ENCODE assay signal across 30 cellular contexts in genomic region chr18:79620586-79621165, GRCh38.
"Had no signal": no experiment of that assay in that cellular context is flagged by ENCODE, and none has a peak within 500 bp of the region (broad histone marks: within the 10 kb centered on the region; RNA-seq: fewer than 3 reads in every experiment).

No MANE protein-coding gene starts in this region.

- H3K36me3 Mint-ChIP-seq: activated CD4-positive, alpha-beta memory T cell treated with anti-CD3 and anti-CD28 coated beads for 36 hours; activated naive CD4-positive, alpha-beta T cell treated with anti-CD3 and anti-CD28 coated beads, Interleukin-2, amount 10 ng/mL, durations not matched to agents 7 days and 5 days; activated naive CD8-positive, alpha-beta T cell had no signal

- H3K9me3 ChIP-seq: MG63 had no signal

- H3K27ac Mint-ChIP-seq: activated CD4-positive, alpha-beta memory T cell treated with anti-CD3 and anti-CD28 coated beads for 36 hours; activated CD4-positive, alpha-beta T cell treated with anti-CD3 and anti-CD28 coated beads for 36 hours; activated naive CD4-positive, alpha-beta T cell treated with anti-CD3 and anti-CD28 coated beads, Interleukin-2, amount 10 ng/mL, durations not matched to agents 7 days and 5 days; activated naive CD8-positive, alpha-beta T cell; activated naive CD8-positive, alpha-beta T cell treated with anti-CD3 and anti-CD28 coated beads, Interleukin-2, amount 50 U/mL, for 24 hours; activated T-helper 1 cell treated with anti-CD3 and anti-CD28 coated beads, Interleukin-12 subunit alpha, Interleukin-12 subunit beta, Interleukin-2, Interleukin-4 antibody, amounts not matched to agents 30 ng/mL and 10 ng/mL and 1 ng/mL, durations not matched to agents 14 hours and 24 hours and 36 hours; T-helper 2 cell treated with Interferon-gamma antibody and Interleukin-4, amounts not matched to agents 5 μg/mL and 100 μg/mL, for 36 hours had no signal

- H3K27ac ChIP-seq: brain microvascular endothelial cell, RWPE1 had no signal

- H3K4me3 ChIP-seq: MG63 had no signal

- H3K36me3 ChIP-seq: brain microvascular endothelial cell, MG63 had no signal

- ATAC-seq: activated CD4-positive, alpha-beta T cell treated with anti-CD3 and anti-CD28 coated beads for 36 hours; activated CD4-positive, CD25-positive, alpha-beta regulatory T cell treated with anti-CD3 and anti-CD28 coated beads, Interleukin-2, amount 50 U/mL, for 24 hours; activated naive CD8-positive, alpha-beta T cell treated with anti-CD3 and anti-CD28 coated beads, Interleukin-2, amount 50 U/mL, for 24 hours; activated T-cell treated with anti-CD3 and anti-CD28 coated beads, Interleukin-2, amount 50 U/mL, for 4 hours; PC-3 had no signal

- DNase-seq: activated CD4-positive, alpha-beta memory T cell treated with anti-CD3 and anti-CD28 coated beads for 36 hours; activated CD4-positive, alpha-beta T cell treated with anti-CD3 and anti-CD28 coated beads for 36 hours; activated CD4-positive, alpha-beta T cell treated with anti-CD3 and anti-CD28 coated beads, Interleukin-2, amount 50 U/mL, for 1 hour; activated CD8-positive, alpha-beta memory T cell treated with anti-CD3 and anti-CD28 coated beads, Interleukin-2, amount 50 U/mL, for 4 hours; activated gamma-delta T cell treated with Interleukin-2 at 50 U/mL for 16 hours; activated naive CD4-positive, alpha-beta T cell treated with anti-CD3 and anti-CD28 coated beads, Interleukin-2, amount 10 ng/mL, durations not matched to agents 7 days and 5 days; activated naive CD8-positive, alpha-beta T cell treated with anti-CD3 and anti-CD28 coated beads, Interleukin-2, amount 50 U/mL, for 24 hours; activated T-cell treated with anti-CD3 and anti-CD28 coated beads for 4 hours; activated T-cell treated with anti-CD3 and anti-CD28 coated beads, Interleukin-2, amount 50 U/mL, for 4 hours; anterior cingulate cortex; brain microvascular endothelial cell; central memory CD4-positive, alpha-beta T cell; Kasumi-1; KG1; MG63; NCI-H1048; NCI-H1105 treated with DMSO at 0.1 percent for 48 hours; NCI-H1436; NCI-H1694; NCI-H1930; NCI-H2081 treated with DMSO at 0.1 percent for 48 hours; NCI-H345; NCI-H524 treated with DMSO at 0.1 percent for 48 hours; PC-3; Right ventricle myocardium superior had no signal

- H3K27me3 ChIP-seq: MG63 had no signal

- H3K9me3 Mint-ChIP-seq: activated CD4-positive, alpha-beta memory T cell treated with anti-CD3 and anti-CD28 coated beads for 36 hours; activated naive CD8-positive, alpha-beta T cell treated with anti-CD3 and anti-CD28 coated beads, Interleukin-2, amount 50 U/mL, for 24 hours; activated T-cell treated with anti-CD3 and anti-CD28 coated beads, Interleukin-2, amount 50 U/mL, for 4 hours; activated T-helper 1 cell treated with anti-CD3 and anti-CD28 coated beads, Interleukin-12 subunit alpha, Interleukin-12 subunit beta, Interleukin-2, Interleukin-4 antibody, amounts not matched to agents 30 ng/mL and 10 ng/mL and 1 ng/mL, durations not matched to agents 14 hours and 24 hours and 36 hours; T-helper 2 cell treated with Interferon-gamma antibody and Interleukin-4, amounts not matched to agents 5 μg/mL and 100 μg/mL, for 36 hours had no signal

- H3K4me3 Mint-ChIP-seq: activated CD4-positive, alpha-beta memory T cell treated with anti-CD3 and anti-CD28 coated beads for 36 hours; activated CD4-positive, alpha-beta T cell treated with anti-CD3 and anti-CD28 coated beads for 36 hours; activated naive CD4-positive, alpha-beta T cell treated with anti-CD3 and anti-CD28 coated beads, Interleukin-2, amount 10 ng/mL, durations not matched to agents 7 days and 5 days; activated naive CD8-positive, alpha-beta T cell; activated naive CD8-positive, alpha-beta T cell treated with anti-CD3 and anti-CD28 coated beads, Interleukin-2, amount 50 U/mL, for 24 hours; activated T-cell treated with anti-CD3 and anti-CD28 coated beads, Interleukin-2, amount 50 U/mL, for 4 hours; activated T-helper 1 cell treated with anti-CD3 and anti-CD28 coated beads, Interleukin-12 subunit alpha, Interleukin-12 subunit beta, Interleukin-2, Interleukin-4 antibody, amounts not matched to agents 30 ng/mL and 10 ng/mL and 1 ng/mL, durations not matched to agents 14 hours and 24 hours and 36 hours; T-helper 2 cell treated with Interferon-gamma antibody and Interleukin-4, amounts not matched to agents 5 μg/mL and 100 μg/mL, for 36 hours had no signal
